12 cellular contexts compared by ENCODE assay signal in the genomic region with DNA sequence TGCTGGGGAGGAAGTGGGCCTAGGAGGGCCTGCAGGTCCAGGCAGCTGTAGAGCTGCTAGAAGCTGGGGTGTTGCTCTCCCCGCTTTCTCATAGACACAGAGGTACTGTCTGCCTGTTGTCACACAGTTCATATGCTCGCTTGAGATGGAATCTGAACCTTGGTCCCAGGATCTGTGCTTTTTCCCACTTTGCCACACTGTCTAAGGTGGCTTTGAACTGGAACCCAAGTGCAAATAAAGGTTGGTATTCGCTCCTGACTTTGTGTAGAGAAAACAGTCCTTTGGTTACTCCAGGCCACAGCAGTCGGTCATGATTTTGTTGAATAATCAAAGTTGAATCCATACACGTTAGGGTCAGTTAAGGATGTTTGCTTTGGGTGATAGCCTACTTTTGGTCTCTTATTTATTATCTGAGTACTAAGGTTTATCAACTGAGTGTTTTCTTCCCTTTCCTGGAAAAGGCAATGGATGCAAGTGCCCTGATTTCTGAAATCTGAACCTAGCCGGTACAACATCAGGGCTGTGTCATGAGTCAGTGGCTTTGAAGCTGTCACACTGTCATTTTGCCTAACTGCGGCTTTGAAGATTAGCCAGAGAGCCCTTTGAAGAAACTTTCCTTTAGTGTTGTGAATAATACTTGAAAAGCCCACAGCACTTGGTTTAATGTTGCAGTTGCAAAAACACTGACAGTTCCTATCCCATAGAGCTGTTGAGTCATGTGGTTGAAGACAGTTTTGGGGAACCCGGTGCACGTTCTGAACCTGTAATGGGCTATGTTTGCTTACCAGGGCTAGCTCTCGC. TPM values are rescaled to one million over a fixed set of nuclear protein-coding genes. Genes with fewer than 3 reads are reported as not detected.
DNase-seq lines count a peak whose midpoint lies in the region; ATAC-seq, FAIRE-seq and TF ChIP-seq lines count a peak whose summit lies in the region.
"Had no signal": no experiment of that assay in that cellular context is flagged by ENCODE, and none has a peak within 500 bp of the region (broad histone marks: within the 10 kb centered on the region; RNA-seq: fewer than 3 reads in every experiment).

No MANE protein-coding gene starts in this region.

- H3K27ac Mint-ChIP-seq in activated naive CD8-positive, alpha-beta T cell treated with anti-CD3 and anti-CD28 coated beads for 36 hours, result peak overlapping the region; percentile 61
- H3K27ac Mint-ChIP-seq: B cell had no signal

- FAIRE-seq in HepG2 (lab: Jason Lieb, UNC), result peak; percentile 96

- intact Hi-C loops in Right ventricle myocardium superior (cut with DNase I), result no loop called here
- intact Hi-C loops in cardiac septum (cut with DNase I), result no loop called here
- intact Hi-C loops in HepG2 (cut with micrococcal nuclease; ENCODE audit: unreplicated experiment), result loop anchor here (1.0 to 5.0 kb wide), 4 partner anchors 40 to 161 kb away; a partner anchor contains a TSS
- intact Hi-C loops in PC-9 (cut with micrococcal nuclease; ENCODE audit: unreplicated experiment), result no loop called here

- H3K4me3 ChIP-seq in HepG2 (replicated peaks in 1 of 3; ENCODE audit: insufficient read depth in 1 of 3, low read depth in 2 of 3, low read length in 3 of 3) (peak overlapping the region; percentile 20 to 60 (median 36); a peak in 5 of 6 replicates), thymus (ENCODE audit: low read length) (no peak overlapping the region), PC-9 (no peak overlapping the region)

- peaks cover 6% of the 10 kb centered on the region for H3F3A ChIP-seq in PC-9 (ENCODE audit: insufficient read depth, low read depth)

- H3K27me3 ChIP-seq in HepG2 (ENCODE audit: control insufficient read depth in 1 of 2, insufficient read depth in 2 of 2, low read length in 2 of 2) (no peaks in the 10 kb centered on the region), thymus (ENCODE audit: control insufficient read depth, insufficient read depth) (no peaks in the 10 kb centered on the region), PC-9 (ENCODE audit: insufficient read depth, low read depth) (no peaks in the 10 kb centered on the region)

- H3K4me3 Mint-ChIP-seq in activated naive CD8-positive, alpha-beta T cell treated with anti-CD3 and anti-CD28 coated beads for 36 hours, result no peak overlapping the region
- H3K4me3 Mint-ChIP-seq: B cell had no signal

- H3K4me1 Mint-ChIP-seq in activated naive CD8-positive, alpha-beta T cell treated with anti-CD3 and anti-CD28 coated beads for 36 hours, result peaks cover 12% of the 10 kb centered on the region
- H3K4me1 Mint-ChIP-seq: B cell had no signal

- peak overlapping the region; percentile 84 for H3K4me2 ChIP-seq in HepG2 (ENCODE audit: low read depth, low read length)
- H3K4me2 ChIP-seq in PC-9, result no peak overlapping the region

- peaks cover 5% of the 10 kb centered on the region for H3K36me3 Mint-ChIP-seq in activated naive CD8-positive, alpha-beta T cell treated with anti-CD3 and anti-CD28 coated beads for 36 hours

- H3K9me2 ChIP-seq in PC-9 (ENCODE audit: insufficient read depth), result no peaks in the 10 kb centered on the region

- DNase-seq in Right ventricle myocardium superior (no peak), cardiac septum (ENCODE audit: low spot score) (no peak), HepG2 (ENCODE audit: low spot score) (peak; percentile 99), hippocampal formation (lab: John Stamatoyannopoulos, UW) (no peak), Ammon's horn (ENCODE audit: low spot score) (no peak), PC-9 (no peak)
- DNase-seq in activated naive CD8-positive, alpha-beta T cell treated with anti-CD3 and anti-CD28 coated beads for 36 hours, result peak; percentile 4
- DNase-seq: left cardiac atrium, RPMI8226 had no signal

- TF ChIP-seq CTCF in HepG2 (CRISPR knock-in tag; IDR thresholded peaks at IDR 0.05) (no peak), PC-9 (conservative IDR thresholded peaks at IDR 0.05) (no peak)

- H3K4me1 ChIP-seq in HepG2 (ENCODE audit: insufficient read depth, low read length) (peaks cover 83% of the 10 kb centered on the region), thymus (ENCODE audit: control insufficient read depth, insufficient read depth, low read length) (no peaks in the 10 kb centered on the region), PC-9 (replicated peaks; ENCODE audit: insufficient read depth) (peaks cover 12% of the 10 kb centered on the region)

- TF ChIP-seq POLR2A in HepG2 (IDR thresholded peaks at IDR 0.05; ENCODE audit: insufficient read depth in 1 of 2, low read depth in 2 of 2, low read length in 2 of 2), result peak; percentile 72 to 95

- under 1% methylated on average over 8 of the region's 10 CpGs for WGBS in HepG2 (ENCODE audit: low lambda C conversion rate)
- WGBS in thymus, result 88% methylated on average over 10 of the region's 10 CpGs

- H3K79me2 ChIP-seq in HepG2 (ENCODE audit: insufficient read depth, low read length) (no peaks in the 10 kb centered on the region), PC-9 (ENCODE audit: low read depth) (no peaks in the 10 kb centered on the region)

- H2AFZ ChIP-seq in HepG2 (ENCODE audit: low read length), result no peak overlapping the region
- H2AFZ ChIP-seq in PC-9, result no peak overlapping the region

- in situ Hi-C loops in HepG2 (cut with HindIII; ENCODE audit: extremely low pct_ligation_motif_present, low pct_unique_long_range_greater_than_20kb), result no loop called here

- no peaks in the 10 kb centered on the region for H3K27me3 Mint-ChIP-seq in activated naive CD8-positive, alpha-beta T cell treated with anti-CD3 and anti-CD28 coated beads for 36 hours
- H3K27me3 Mint-ChIP-seq: B cell had no signal

- H3K9me3 ChIP-seq in HepG2 (ENCODE audit: low read length) (no peaks in the 10 kb centered on the region), thymus (ENCODE audit: control insufficient read depth) (no peaks in the 10 kb centered on the region), PC-9 (ENCODE audit: insufficient read depth, low read depth) (no peaks in the 10 kb centered on the region)

- peak overlapping the region; percentile 82 for H3K9ac ChIP-seq in HepG2 (ENCODE audit: insufficient read depth, low read depth, low read length)

- no peaks in the 10 kb centered on the region for H4K20me1 ChIP-seq in HepG2 (ENCODE audit: insufficient read depth, low read length)
- H4K20me1 ChIP-seq in PC-9 (ENCODE audit: insufficient read depth), result no peaks in the 10 kb centered on the region

- H3K36me3 ChIP-seq in HepG2 (replicated peaks in 1 of 2; ENCODE audit: control insufficient read depth in 1 of 2, insufficient read depth in 2 of 2, low read length in 2 of 2) (peaks cover 9 to 32% of the 10 kb centered on the region in 2 experiments), thymus (ENCODE audit: control insufficient read depth, insufficient read depth) (no peaks in the 10 kb centered on the region), PC-9 (ENCODE audit: low read depth) (no peaks in the 10 kb centered on the region)

- BruUV-seq in HepG2 (replicated peaks; lab: Mats Ljungman, UMichigan) (TSS peak; percentile 43), PC-9 (replicated peaks; lab: Mats Ljungman, UMichigan) (no TSS peak)

- H3K27ac ChIP-seq in HepG2 (ENCODE audit: extremely low read length, insufficient read depth, low read length) (peak overlapping the region; percentile 98), thymus (ENCODE audit: low read depth) (peak overlapping the region; percentile 54), PC-9 (no peak overlapping the region)
- H3K27ac ChIP-seq: epithelial cell of prostate had no signal

- CTCF ChIA-PET in HepG2 (lab: Yijun Ruan, JAX; ENCODE audit: low intra/inter-chr PET ratio, low total read pairs) (no interaction called here), PC-9 (lab: Charles Lee) (interaction anchor here (0.6 kb wide), 1 partner anchor 11 kb away, joined by 4 read pairs; no protein-coding TSS in a partner anchor)

- TF ChIP-seq EP300 in HepG2 (IDR thresholded peaks at IDR 0.05; ENCODE audit: low read depth in 2 of 2, low read length in 2 of 2) (peak in 1 of 2 experiments; percentile 89), HepG2 (CRISPR knock-in tag; IDR thresholded peaks at IDR 0.05; ENCODE audit: borderline replicate concordance) (peak; percentile 89)

- ATAC-seq in Right ventricle myocardium superior (ENCODE audit: poor library complexity) (peak; percentile 24), HepG2 (peak; percentile 90)

- peak; percentile 46; the same call in 1 of the 2 replicates for TF ChIP-seq RAD21 in HepG2 (CRISPR knock-in tag; IDR thresholded peaks at IDR 0.05)

- H3K9me3 Mint-ChIP-seq in activated naive CD8-positive, alpha-beta T cell treated with anti-CD3 and anti-CD28 coated beads for 36 hours, result no peaks in the 10 kb centered on the region

- POLR2A ChIA-PET in HepG2 (lab: Yijun Ruan, JAX), result interaction anchor here (0.7 to 4.3 kb wide), 19 partner anchors 8 to 176 kb away, joined by 3 to 27 read pairs (median 3); a partner anchor contains a TSS
- POLR2A ChIA-PET in PC-9 (lab: Charles Lee; ENCODE audit: unreplicated experiment), result no interaction called here

RNA-seq across cellular contexts. Expression of a gene that starts 41.3 kb away (rescaled TPM):
- total RNA-seq in Right ventricle myocardium superior, result 22.8 TPM
- total RNA-seq in cardiac septum, result 29.7 TPM
- total RNA-seq in activated naive CD8-positive, alpha-beta T cell treated with anti-CD3 and anti-CD28 coated beads for 36 hours, result 1 to 10 TPM; 6.1 to 7.2 TPM
- 14.3 and 16.9 TPM in 2 replicates for total RNA-seq in HepG2 (2016; rRNA removed; fragmentation: Illumina TruSeq; extraction: Trizol)
- total RNA-seq in HepG2 (2016; cell fraction: cytosol; rRNA removed; fragmentation: Illumina TruSeq; extraction: Trizol; ENCODE audit: low read depth), result 18.4 and 20.8 TPM in 2 replicates
- total RNA-seq in HepG2 (2016; cell fraction: insoluble cytoplasmic fraction; rRNA removed; fragmentation: Illumina TruSeq; extraction: Trizol), result 15.7 TPM in 2 replicates
- total RNA-seq in HepG2 (2016; cell fraction: membrane; rRNA removed; fragmentation: Illumina TruSeq; extraction: Trizol), result 19.9 and 20.6 TPM in 2 replicates
- 7.3 and 8.2 TPM in 2 replicates for total RNA-seq in HepG2 (2016; cell fraction: nucleus; rRNA removed; fragmentation: Illumina TruSeq; extraction: Trizol)
- 21.7 and 26.6 TPM in 2 replicates for polyA plus RNA-seq in HepG2 (2011; rRNA removed)
- polyA plus RNA-seq in HepG2 (2011; cell fraction: cytosol; rRNA removed), result 20.8 and 23.4 TPM in 2 replicates
- 12.7 and 13.6 TPM in 2 replicates for polyA plus RNA-seq in HepG2 (2011; cell fraction: nucleus; rRNA removed)
- 42.1 and 46.6 TPM in 2 replicates for polyA plus RNA-seq in HepG2 (2012)
- 13.3 and 14.9 TPM in 2 replicates for polyA plus RNA-seq in HepG2 (2016; cell fraction: cytosol; fragmentation: Illumina TruSeq; extraction: Trizol; ENCODE audit: low read depth)
- 23.9 and 25.8 TPM in 2 replicates for polyA plus RNA-seq in HepG2 (2016; cell fraction: insoluble cytoplasmic fraction; fragmentation: Illumina TruSeq; extraction: Trizol; ENCODE audit: low read depth)
- 20.6 and 21.6 TPM in 2 replicates for polyA plus RNA-seq in HepG2 (2016; cell fraction: membrane; fragmentation: Illumina TruSeq; extraction: Trizol; ENCODE audit: low read depth)
- 23.5 and 25.3 TPM in 2 replicates for polyA plus RNA-seq in HepG2 (2016; cell fraction: nucleus; fragmentation: Illumina TruSeq; extraction: Trizol; ENCODE audit: insufficient read depth, low read depth)
- 1.4 and 6.0 TPM in 2 replicates for polyA minus RNA-seq in HepG2 (2011; rRNA and poly(A)+ RNA removed; ENCODE audit: low replicate concordance)
- 9.7 and 10.0 TPM in 2 replicates for polyA minus RNA-seq in HepG2 (2011; cell fraction: cytosol; rRNA and poly(A)+ RNA removed)
- 10.3 and 10.7 TPM in 2 replicates for polyA minus RNA-seq in HepG2 (2011; cell fraction: nucleus; rRNA and poly(A)+ RNA removed)
- polyA plus RNA-seq in thymus, result 13.7 TPM
- total RNA-seq in PC-9 (2021), result 8.1 and 11.0 TPM in 2 replicates

Comparison
In these comparisons a context has a peak if more than half of its experiments do, and no peak if none do; other contexts are left out.
1. DNase-seq: peak in activated naive CD8-positive, alpha-beta T cell treated with anti-CD3 and anti-CD28 coated beads for 36 hours (single experiment) and HepG2 (single experiment); none in Right ventricle myocardium superior (single experiment), cardiac septum (single experiment), hippocampal formation (0 of 2), Ammon's horn (single experiment) and PC-9 (0 of 2).
2. H3K4me3 ChIP-seq: peak in HepG2 (3 of 3); none in thymus (single experiment) and PC-9 (single experiment).